15 cellular contexts compared by ENCODE assay signal in the genomic region with DNA sequence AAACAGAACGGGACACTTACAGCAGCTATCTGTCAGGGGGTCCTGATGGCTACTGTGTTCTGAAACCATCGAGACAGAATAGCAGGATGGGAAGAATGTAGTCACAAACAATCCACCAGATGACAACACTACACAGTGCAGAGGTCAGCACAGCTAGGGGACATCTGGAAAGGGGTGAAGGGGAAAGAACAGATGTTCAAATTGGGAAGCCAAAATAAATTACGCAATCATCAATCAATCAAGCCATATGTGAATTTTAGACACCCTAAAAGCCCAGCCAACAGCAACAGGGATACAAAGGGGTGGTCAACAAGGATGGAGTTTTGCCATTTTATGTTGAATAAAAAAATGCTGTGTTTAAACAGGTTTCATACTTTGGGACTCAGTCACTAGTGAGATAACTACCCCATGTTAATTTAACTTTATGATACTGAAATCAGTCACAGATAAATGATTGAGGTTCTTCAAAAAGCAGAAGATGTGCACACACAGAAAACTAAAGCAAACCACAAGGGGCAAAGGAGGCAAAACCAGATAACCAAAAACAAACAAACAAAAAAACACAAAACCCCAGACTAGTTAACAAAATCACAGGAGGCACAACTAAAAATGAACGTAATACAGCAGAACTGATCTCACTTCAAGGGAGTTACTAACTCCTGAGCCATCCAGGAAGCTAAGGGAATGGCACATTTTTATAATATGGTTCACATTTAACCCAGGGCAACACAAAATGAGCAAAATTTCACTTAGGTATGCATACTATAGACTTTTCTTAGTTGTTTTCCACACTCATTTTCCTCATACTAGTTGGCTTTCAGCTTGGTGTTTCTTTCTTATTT.
DNase-seq lines count a peak whose midpoint lies in the region; ATAC-seq and TF ChIP-seq lines count a peak whose summit lies in the region.
"Had no signal": no experiment of that assay in that cellular context is flagged by ENCODE, and none has a peak within 500 bp of the region (broad histone marks: within the 10 kb centered on the region; RNA-seq: fewer than 3 reads in every experiment).

No MANE protein-coding gene starts in this region.

- H3K4me1 ChIP-seq in suprapubic skin: peaks cover 24% of the 10 kb centered on the region

- H3K4me3 ChIP-seq in dorsolateral prefrontal cortex: peak overlapping the region in 4 of 59 donors; percentile 3 to 30 (median 14)
- no peak overlapping the region for H3K4me3 ChIP-seq in suprapubic skin

- ATAC-seq in left lobe of liver (peak; percentile 56), HG02852 (IDR thresholded peaks at IDR 0.05; ENCODE audit: unreplicated experiment) (no peak)

- 59% methylated on average over 4 of the region's 4 CpGs for WGBS in suprapubic skin

- H3K27ac ChIP-seq in dorsolateral prefrontal cortex (peak overlapping the region in 57 of 59 donors; percentile 0 to 85 (median 65)), suprapubic skin (peak overlapping the region; percentile 79)

- peaks cover 3% of the 10 kb centered on the region for H3K36me3 ChIP-seq in suprapubic skin

- intact Hi-C loops in dorsolateral prefrontal cortex (cut with DNase I): loop anchor here in 1 of 2 donors (5.0 kb wide), 1 partner anchor 41 kb away; no protein-coding TSS in a partner anchor

- TF ChIP-seq EP300 in suprapubic skin (IDR thresholded peaks at IDR 0.05): no peak

- DNase-seq in HCEC 1CT (peak; percentile 28), dorsolateral prefrontal cortex (no peak), left lobe of liver (ENCODE audit: low spot score) (no peak), suprapubic skin (ENCODE audit: low spot score in 2 of 2) (no peak), NOMO-1 treated with DMSO at 0.1 percent for 48 hours (lab: John Stamatoyannopoulos, UW; ENCODE audit: unreplicated experiment) (no peak), foreskin melanocyte (no peak), HuH-7.5 (ENCODE audit: low spot score) (no peak)
- DNase-seq: activated CD4-positive, alpha-beta T cell treated with anti-CD3 and anti-CD28 coated beads for 1 hour; amniotic stem cell; C1 segment of cervical spinal cord; effector CD8-positive, alpha-beta T cell; hippocampal formation; NCI-H1048; nucleus accumbens had no signal

- TF ChIP-seq CTCF in dorsolateral prefrontal cortex (IDR thresholded peaks at IDR 0.05 in 54 of 56, conservative IDR thresholded peaks at IDR 0.05 in 2 of 56; ENCODE audit: low read depth in 1 of 56, partially characterized antibody in 56 of 56) (peak in 2 of 56 donors; percentile 4 to 6), suprapubic skin (IDR thresholded peaks at IDR 0.05) (no peak)

- H3K27me3 ChIP-seq in dorsolateral prefrontal cortex: no peaks in the 10 kb centered on the region
- H3K27me3 ChIP-seq in suprapubic skin: no peaks in the 10 kb centered on the region

- H3K9me3 ChIP-seq in suprapubic skin: no peaks in the 10 kb centered on the region

- TF ChIP-seq POLR2A in suprapubic skin (IDR thresholded peaks at IDR 0.05): no peak
